ENCODE assay signal across 8 cellular contexts in genomic region chr1:173476664-173477285, GRCh38. TPM values are rescaled to one million over a fixed set of nuclear protein-coding genes. Genes with fewer than 3 reads are reported as not detected.
DNase-seq lines count a peak whose midpoint lies in the region; ATAC-seq, FAIRE-seq and TF ChIP-seq lines count a peak whose summit lies in the region.

No MANE protein-coding gene starts in this region.

- H3K4me2 ChIP-seq in GM12878 (ENCODE audit: control insufficient read depth, insufficient read depth) = peak overlapping the region; percentile 98

- TF ChIP-seq RAD21 in GM12878 (IDR thresholded peaks at IDR 0.05; ENCODE audit: insufficient read depth, low read depth, low read length) = no peak

- SMC1A ChIA-PET in GM12878 (lab: Charles Lee; ENCODE audit: uncharacterized antibody, unreplicated experiment) = interaction anchor here (0.9 to 2.4 kb wide), 5 partner anchors 31 to 64 kb away, joined by 3 to 7 read pairs (median 4); no protein-coding TSS in a partner anchor

- no peaks in the 10 kb centered on the region for H4K20me1 ChIP-seq in GM12878 (ENCODE audit: control insufficient read depth, insufficient read depth)

- POLR2A ChIA-PET in GM12878 (lab: Charles Lee) = interaction anchor here (0.8 to 2.3 kb wide), 7 partner anchors 22 to 650 kb away, joined by 3 to 9 read pairs (median 3); partner anchors contain the start of genes CENPL and ZBTB37

- peaks cover 41% of the 10 kb centered on the region for H3K79me2 ChIP-seq in GM12878 (ENCODE audit: control insufficient read depth, insufficient read depth, low read length)

- intact Hi-C loops in GM12878 (cut with micrococcal nuclease; ENCODE audit: unreplicated experiment) = loop anchor here (1.0 to 2.0 kb wide), 2 partner anchors 46 to 348 kb away; partner anchors contain the start of genes CENPL and DARS2
- intact Hi-C loops in sigmoid colon (cut with DNase I) = loop anchor here (2.0 to 10.0 kb wide), 2 partner anchors 46 to 388 kb away; partner anchors contain the start of genes GAS5 and ZBTB37

- H3K36me3 ChIP-seq in GM12878 (ENCODE audit: control insufficient read depth in 2 of 2, insufficient read depth in 2 of 2, low read length in 1 of 2) (peaks cover 2 to 8% of the 10 kb centered on the region in 2 experiments; a peak in 3 of 4 replicates), sigmoid colon (peaks cover 4 to 17% (median 7%) of the 10 kb centered on the region in 4 donors)

- BruUV-seq in GM12878 (replicated peaks; lab: Mats Ljungman, UMichigan) = TSS peak; percentile 87

- FAIRE-seq in GM12878 (lab: Jason Lieb, UNC) = no peak

- TF ChIP-seq CTCF in 22Rv1 (IDR thresholded peaks at IDR 0.05) (0 out of 2 replicates have a peak, but pooled peaks have one; percentile 6), GM12878 (IDR thresholded peaks at IDR 0.05 in 2 of 3, conservative IDR thresholded peaks at IDR 0.05 in 1 of 3; ENCODE audit: control insufficient read depth in 2 of 3, extremely low read depth in 1 of 3, insufficient read depth in 1 of 3, low read depth in 3 of 3, low read length in 3 of 3) (peak in 1 of 3 experiments; percentile 26; a peak in 1 of 6 replicates), sigmoid colon (IDR thresholded peaks at IDR 0.05) (no peak)

- TF ChIP-seq EP300 in GM12878 (IDR thresholded peaks at IDR 0.05; ENCODE audit: borderline replicate concordance in 1 of 2, control insufficient read depth in 1 of 2, low read depth in 2 of 2, low read length in 2 of 2) (no peak), sigmoid colon (IDR thresholded peaks at IDR 0.05) (no peak)

- H3K4me1 ChIP-seq in GM12878 (ENCODE audit: control insufficient read depth, insufficient read depth, low read length) (peaks cover 8% of the 10 kb centered on the region), sigmoid colon (peaks cover 0 to 52% (median 46%) of the 10 kb centered on the region in 4 donors)

- ATAC-seq in GM18519 (IDR thresholded peaks at IDR 0.05; ENCODE audit: low FRiP score, unreplicated experiment) = peak; percentile 80
- peak; percentile 96 for ATAC-seq in HG03039 (IDR thresholded peaks at IDR 0.05; ENCODE audit: unreplicated experiment)
- peak; percentile 94 for ATAC-seq in GM12878

- WGBS in GM12878 (ENCODE audit: insufficient coverage, insufficient replicate concordance, low lambda C conversion rate, missing lambda C conversion rate) = 1% methylated on average over 33 of the region's 62 CpGs
- WGBS in sigmoid colon, 2 donors = 0% methylated on average over 62 of the region's 62 CpGs

- DNase-seq in NCI-H2081 (lab: John Stamatoyannopoulos, UW) (peak; percentile 94 to 95), T1000 (lab: John Stamatoyannopoulos, UW) (peak; percentile 80), GM12878 (ENCODE audit: low read depth, low spot score) (peak; percentile 61), iPS DF 4.7 (ENCODE audit: extremely low read depth, low spot score) (peak; percentile 86), sigmoid colon (peak; percentile 97)

- RAD21 ChIA-PET in GM12878 (lab: Charles Lee; ENCODE audit: unreplicated experiment) = interaction anchor here (0.6 to 3.4 kb wide), 7 partner anchors 13 to 391 kb away, joined by 3 to 15 read pairs (median 4); partner anchors contain the start of genes GAS5 and ZBTB37

- peak overlapping the region; percentile 94 for H3K9ac ChIP-seq in GM12878 (ENCODE audit: control insufficient read depth, insufficient read depth, low read length)

- TF ChIP-seq POLR2A in GM12878 (IDR thresholded peaks at IDR 0.05; ENCODE audit: low read depth, low read length) (peak; percentile 86), sigmoid colon (IDR thresholded peaks at IDR 0.05) (peak; percentile 18 to 27)

- H3K27me3 ChIP-seq in GM12878 (replicated peaks in 1 of 2; ENCODE audit: control insufficient read depth in 2 of 2, insufficient read depth in 2 of 2, low read length in 1 of 2) (no peaks in the 10 kb centered on the region), sigmoid colon (no peaks in the 10 kb centered on the region)

- H3K27ac ChIP-seq in 22Rv1 (peak overlapping the region; percentile 88), GM12878 (ENCODE audit: control insufficient read depth, insufficient read depth) (peak overlapping the region; percentile 86), sigmoid colon (peak overlapping the region; percentile 98 to 99 (median 99))

- H2AFZ ChIP-seq in GM12878 (ENCODE audit: control insufficient read depth, low read depth, low read length) = peak overlapping the region; percentile 97

- peak overlapping the region; percentile 78 for H3K4me3 ChIP-seq in GM12878
- H3K4me3 ChIP-seq in sigmoid colon = peak overlapping the region; percentile 75 to 92 (median 85)

- H3K9me3 ChIP-seq in GM12878 (replicated peaks; ENCODE audit: control insufficient read depth, insufficient read depth, low read length) = no peaks in the 10 kb centered on the region
- H3K9me3 ChIP-seq in sigmoid colon = no peaks in the 10 kb centered on the region

- CTCF ChIA-PET in GM12878 (lab: Yijun Ruan, JAX) = interaction anchor here (0.7 to 2.5 kb wide), 9 partner anchors 41 to 392 kb away, joined by 3 to 12 read pairs (median 4); partner anchors contain the start of gene ZBTB37

- in situ Hi-C loops in GM12878 (cut with MboI) = no loop called here

TF ChIP-seq in GM12878, 131 proteins besides CTCF, POLR2A, EP300 and RAD21 (continues in another document):
- TF ChIP-seq MEF2B (IDR thresholded peaks at IDR 0.05; ENCODE audit: partially characterized antibody, poor library complexity, severe bottlenecking) (peak; percentile 44), RELA (IDR thresholded peaks at IDR 0.05; ENCODE audit: borderline replicate concordance, partially characterized antibody) (peak; percentile 59), PML (IDR thresholded peaks at IDR 0.05; ENCODE audit: low read length) (0 out of 2 replicates have a peak, but pooled peaks have one; percentile 19), LARP7 (IDR thresholded peaks at IDR 0.05) (peak; percentile 83), IKZF1 (conservative IDR thresholded peaks at IDR 0.05) (peak; percentile 67), NR2F1 (conservative IDR thresholded peaks at IDR 0.05) (peak; percentile 82), USF2 (IDR thresholded peaks at IDR 0.05; ENCODE audit: borderline replicate concordance, low read depth, low read length) (peak; percentile 97), FOXK2 (IDR thresholded peaks at IDR 0.05) (no peak), HCFC1 (IDR thresholded peaks at IDR 0.05; ENCODE audit: low read length) (peak; percentile 36)
- TF ChIP-seq, protein P1, sequence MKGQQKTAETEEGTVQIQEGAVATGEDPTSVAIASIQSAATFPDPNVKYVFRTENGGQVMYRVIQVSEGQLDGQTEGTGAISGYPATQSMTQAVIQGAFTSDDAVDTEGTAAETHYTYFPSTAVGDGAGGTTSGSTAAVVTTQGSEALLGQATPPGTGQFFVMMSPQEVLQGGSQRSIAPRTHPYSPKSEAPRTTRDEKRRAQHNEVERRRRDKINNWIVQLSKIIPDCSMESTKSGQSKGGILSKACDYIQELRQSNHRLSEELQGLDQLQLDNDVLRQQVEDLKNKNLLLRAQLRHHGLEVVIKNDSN (IDR thresholded peaks at IDR 0.05; ENCODE audit: borderline replicate concordance, extremely low read length, insufficient read depth, low read depth, low read length) = peak; percentile 97
- TF ChIP-seq, protein P2, sequence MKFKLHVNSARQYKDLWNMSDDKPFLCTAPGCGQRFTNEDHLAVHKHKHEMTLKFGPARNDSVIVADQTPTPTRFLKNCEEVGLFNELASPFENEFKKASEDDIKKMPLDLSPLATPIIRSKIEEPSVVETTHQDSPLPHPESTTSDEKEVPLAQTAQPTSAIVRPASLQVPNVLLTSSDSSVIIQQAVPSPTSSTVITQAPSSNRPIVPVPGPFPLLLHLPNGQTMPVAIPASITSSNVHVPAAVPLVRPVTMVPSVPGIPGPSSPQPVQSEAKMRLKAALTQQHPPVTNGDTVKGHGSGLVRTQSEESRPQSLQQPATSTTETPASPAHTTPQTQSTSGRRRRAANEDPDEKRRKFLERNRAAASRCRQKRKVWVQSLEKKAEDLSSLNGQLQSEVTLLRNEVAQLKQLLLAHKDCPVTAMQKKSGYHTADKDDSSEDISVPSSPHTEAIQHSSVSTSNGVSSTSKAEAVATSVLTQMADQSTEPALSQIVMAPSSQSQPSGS (IDR thresholded peaks at IDR 0.05; ENCODE audit: low read length) = no peak

RNA-seq across cellular contexts. Expression of gene PRDX6, which starts 0.4 kb away (rescaled TPM):
- 57.5 and 63.1 TPM in 2 replicates for total RNA-seq in GM12878 (2013; cell fraction: nucleolus; rRNA removed)
- 98.7 and 102 TPM in 2 replicates for total RNA-seq in GM12878 (2014; rRNA removed)
- 105 and 110 TPM in 2 replicates for total RNA-seq in GM12878 (2014; rRNA removed; fragmentation: Illumina TruSeq; extraction: Trizol)
- 121 and 122 TPM in 2 replicates for total RNA-seq in GM12878 (2021)
- 65.0 TPM for polyA plus RNA-seq in GM12878 (2011; ENCODE audit: low read depth)
- 145 and 151 TPM in 2 replicates for polyA plus RNA-seq in GM12878 (2011; rRNA removed)
- 105 and 131 TPM in 2 replicates for polyA plus RNA-seq in GM12878 (2011; cell fraction: cytosol; rRNA removed)
- 76.3 and 87.9 TPM in 2 replicates for polyA plus RNA-seq in GM12878 (2011; cell fraction: nucleus; rRNA removed)
- polyA plus RNA-seq in GM12878 (2012) = 74.4 and 107 TPM in 2 replicates
- polyA plus RNA-seq in GM12878 (2014; fragmentation: Illumina TruSeq; extraction: Trizol) = 130 and 143 TPM in 2 replicates
- 100 to 1,000 TPM; 204 to 230 TPM for polyA plus RNA-seq in GM12878 (2014; fragmentation: Nextera tagmentation; extraction: Ambion mirVana)
- polyA plus RNA-seq in GM12878 (2014; rRNA removed) = 70.7 and 73.8 TPM in 2 replicates
- 100 to 1,000 TPM; 147 to 162 TPM for polyA plus RNA-seq in GM12878 (2016; fragmentation: Nextera tagmentation; extraction: Ambion mirVana)
- 147 and 151 TPM in 2 replicates for polyA minus RNA-seq in GM12878 (2011; rRNA and poly(A)+ RNA removed)
- polyA minus RNA-seq in GM12878 (2011; cell fraction: cytosol; rRNA and poly(A)+ RNA removed) = 43.0 and 63.6 TPM in 2 replicates
- 31.8 and 40.7 TPM in 2 replicates for polyA minus RNA-seq in GM12878 (2011; cell fraction: nucleus; rRNA and poly(A)+ RNA removed)
- 100 to 1,000 TPM; 128 to 205 (median 183) TPM for total RNA-seq in sigmoid colon
- polyA plus RNA-seq in sigmoid colon = 100 to 1,000 TPM; 292 to 804 (median 561) TPM

Comparison
In these comparisons a context has a peak if more than half of its experiments do, and no peak if none do; other contexts are left out.
1. Peak in every context shown above with its lines: DNase-seq, ATAC-seq, H3K4me3 ChIP-seq and H3K27ac ChIP-seq.